In the genomic region with DNA sequence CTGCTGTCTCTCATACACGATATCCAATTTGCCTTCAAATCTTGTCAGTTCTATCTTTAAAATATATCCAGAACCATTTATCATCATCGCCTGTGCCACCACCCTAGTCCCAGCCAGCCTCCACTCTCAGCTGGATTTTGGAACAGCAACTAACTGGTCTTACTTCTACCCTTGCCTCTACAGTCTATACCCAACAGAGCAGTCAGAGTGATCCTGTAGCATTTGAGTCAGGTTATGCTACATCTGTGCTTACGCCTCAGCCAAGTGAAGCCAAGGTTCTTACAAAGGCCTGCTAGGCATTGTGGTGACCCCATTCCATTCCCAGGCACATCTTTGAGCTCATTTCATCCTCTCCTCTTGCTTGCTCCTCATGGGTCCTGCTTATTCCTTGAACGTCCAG, we compare ENCODE assay signal across 34 cellular contexts.
"Had no signal": no experiment of that assay in that cellular context is flagged by ENCODE, and none has a peak within 500 bp of the region (broad histone marks: within the 10 kb centered on the region; RNA-seq: fewer than 3 reads in every experiment).

No MANE protein-coding gene starts in this region.

- DNase-seq: Karpas-422, Kasumi-1, KG1, MG63, MM.1S, MV-4-11, NCI-H1048, NCI-H1092, NCI-H1092 treated with DMSO at 0.1 percent for 48 hours, NCI-H1105, NCI-H1105 treated with DMSO at 0.1 percent for 48 hours, NCI-H1417, NCI-H1417 treated with DMSO at 0.1 percent for 48 hours, NCI-H1436, NCI-H1436 treated with DMSO at 0.1 percent for 48 hours, NCI-H146, NCI-H1694, NCI-H1694 treated with DMSO at 0.1 percent for 48 hours, NCI-H187, NCI-H187 treated with DMSO at 0.1 percent for 48 hours, NCI-H1930, NCI-H2029, NCI-H2029 treated with DMSO at 0.1 percent for 48 hours, NCI-H2081, NCI-H2107, NCI-H2171, NCI-H2171 treated with DMSO at 0.1 percent for 48 hours, NCI-H2227 treated with DMSO at 0.1 percent for 48 hours, NCI-H226, NCI-H345, NCI-H446, NCI-H446 treated with DMSO at 0.1 percent for 48 hours, NCI-H510A had no signal

- H3K4me3 ChIP-seq: MG63 had no signal

- H3K9me3 ChIP-seq: MG63 had no signal

- H3K27ac ChIP-seq: KMS-11 had no signal

- H3K27me3 ChIP-seq: MG63 had no signal

- H3K36me3 ChIP-seq: MG63 had no signal
